8 cellular contexts compared by ENCODE assay signal in the genomic region with DNA sequence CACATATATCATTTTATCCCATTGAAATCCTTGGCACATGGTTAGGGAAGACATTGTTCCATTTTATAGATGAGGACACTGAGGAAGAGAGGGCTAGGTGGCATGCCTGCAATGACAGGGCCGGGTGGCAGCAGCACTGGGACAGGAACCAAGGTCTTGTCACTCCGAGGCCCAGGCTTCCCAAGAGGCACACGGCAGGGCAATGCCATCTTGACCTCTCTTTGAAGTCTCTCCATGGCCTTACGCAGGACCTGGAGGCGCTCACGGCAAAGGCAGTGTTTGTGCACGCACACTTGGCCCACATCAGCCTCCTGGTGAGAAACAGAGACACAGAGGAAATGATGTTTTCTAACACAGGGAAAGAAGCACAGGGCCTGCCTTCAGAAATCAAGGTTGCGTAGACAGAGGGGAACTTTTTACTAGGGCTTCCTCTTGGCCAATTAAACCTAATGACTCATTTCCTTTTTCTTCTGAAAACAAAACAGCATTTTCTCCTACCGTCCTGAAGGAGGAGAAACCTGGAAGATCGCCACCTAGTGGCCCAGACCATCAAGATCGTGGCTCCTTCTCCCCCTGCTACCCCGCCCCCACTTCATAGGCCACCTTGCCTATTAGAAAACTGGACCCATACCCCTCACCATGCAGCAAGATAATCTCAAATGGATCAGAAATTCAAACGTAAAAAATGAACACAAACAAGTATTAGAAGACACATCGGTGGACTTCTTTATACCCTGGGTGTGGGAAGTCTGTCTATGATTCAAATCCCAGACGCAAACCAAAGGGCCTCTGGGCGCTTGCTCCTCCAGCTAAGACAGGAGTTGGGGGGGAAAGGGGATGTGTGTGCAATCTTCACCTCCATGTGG.
DNase-seq lines count a peak whose midpoint lies in the region; ATAC-seq and TF ChIP-seq lines count a peak whose summit lies in the region.

No MANE protein-coding gene starts in this region.

- H3K27ac ChIP-seq in liver (ENCODE audit: low read depth in 1 of 2, low read length in 2 of 2) = peak overlapping the region; percentile 68 to 72

- peak overlapping the region in 2 of 3 donors; percentile 18 to 20 for H3K4me3 ChIP-seq in liver (ENCODE audit: low read depth in 1 of 3, low read length in 3 of 3)

- H3K9ac ChIP-seq in liver (ENCODE audit: low read depth in 1 of 2, low read length in 2 of 2) = no peak overlapping the region

- TF ChIP-seq POLR2A in GM18951 (IDR thresholded peaks at IDR 0.05; ENCODE audit: extremely low read depth, insufficient read depth, insufficient read length) = peak; percentile 41

- in situ Hi-C loops in GM18951 (cut with MboI; ENCODE audit: low sequenced_read_pairs, unreplicated experiment) = no loop called here

- ATAC-seq in HG03159 (IDR thresholded peaks at IDR 0.05; ENCODE audit: unreplicated experiment) = peak; percentile 81

- peak; percentile 75 for TF ChIP-seq CTCF in liver (IDR thresholded peaks at IDR 0.05; ENCODE audit: low read depth, low read length, missing input control)

- H3K27me3 ChIP-seq in liver (ENCODE audit: control insufficient read depth in 4 of 4, insufficient read depth in 4 of 4, low read length in 3 of 4) = no peaks in the 10 kb centered on the region

- DNase-seq in AG20443 (ENCODE audit: low spot score) (peak; percentile 90), NCI-H446 (lab: John Stamatoyannopoulos, UW) (peak; percentile 38 to 75), dedifferentiated amniotic fluid mesenchymal stem cell (ENCODE audit: extremely low spot score) (peak; percentile 95)
- DNase-seq in activated CD4-positive, alpha-beta T cell treated with anti-CD3 and anti-CD28 coated beads for 48 hours = peak; percentile 92
- DNase-seq in stimulated activated CD4-positive, alpha-beta T cell treated with anti-CD3 and anti-CD28 coated beads, Interleukin-4, amount 100 ng/mL, for 4 hours = peak; percentile 77 to 80

- 30% methylated on average over 16 of the region's 16 CpGs for WGBS in liver

- H3K4me1 ChIP-seq in liver (ENCODE audit: control insufficient read depth in 4 of 4, insufficient read depth in 4 of 4, low read length in 3 of 4) = peaks cover 0 to 5% (median 2%) of the 10 kb centered on the region in 4 donors

- peak; percentile 93 to 94 for TF ChIP-seq RAD21 in liver (IDR thresholded peaks at IDR 0.05)

- no peaks in the 10 kb centered on the region for H3K9me3 ChIP-seq in liver (ENCODE audit: control insufficient read depth in 4 of 4, low read length in 3 of 4)

- H3K36me3 ChIP-seq in liver (ENCODE audit: control insufficient read depth in 4 of 4, insufficient read depth in 3 of 4, low read depth in 1 of 4, low read length in 3 of 4) = no peaks in the 10 kb centered on the region

TF ChIP-seq in liver, 16 proteins besides CTCF, POLR2A, EP300 and RAD21:
- TF ChIP-seq, protein P1, sequence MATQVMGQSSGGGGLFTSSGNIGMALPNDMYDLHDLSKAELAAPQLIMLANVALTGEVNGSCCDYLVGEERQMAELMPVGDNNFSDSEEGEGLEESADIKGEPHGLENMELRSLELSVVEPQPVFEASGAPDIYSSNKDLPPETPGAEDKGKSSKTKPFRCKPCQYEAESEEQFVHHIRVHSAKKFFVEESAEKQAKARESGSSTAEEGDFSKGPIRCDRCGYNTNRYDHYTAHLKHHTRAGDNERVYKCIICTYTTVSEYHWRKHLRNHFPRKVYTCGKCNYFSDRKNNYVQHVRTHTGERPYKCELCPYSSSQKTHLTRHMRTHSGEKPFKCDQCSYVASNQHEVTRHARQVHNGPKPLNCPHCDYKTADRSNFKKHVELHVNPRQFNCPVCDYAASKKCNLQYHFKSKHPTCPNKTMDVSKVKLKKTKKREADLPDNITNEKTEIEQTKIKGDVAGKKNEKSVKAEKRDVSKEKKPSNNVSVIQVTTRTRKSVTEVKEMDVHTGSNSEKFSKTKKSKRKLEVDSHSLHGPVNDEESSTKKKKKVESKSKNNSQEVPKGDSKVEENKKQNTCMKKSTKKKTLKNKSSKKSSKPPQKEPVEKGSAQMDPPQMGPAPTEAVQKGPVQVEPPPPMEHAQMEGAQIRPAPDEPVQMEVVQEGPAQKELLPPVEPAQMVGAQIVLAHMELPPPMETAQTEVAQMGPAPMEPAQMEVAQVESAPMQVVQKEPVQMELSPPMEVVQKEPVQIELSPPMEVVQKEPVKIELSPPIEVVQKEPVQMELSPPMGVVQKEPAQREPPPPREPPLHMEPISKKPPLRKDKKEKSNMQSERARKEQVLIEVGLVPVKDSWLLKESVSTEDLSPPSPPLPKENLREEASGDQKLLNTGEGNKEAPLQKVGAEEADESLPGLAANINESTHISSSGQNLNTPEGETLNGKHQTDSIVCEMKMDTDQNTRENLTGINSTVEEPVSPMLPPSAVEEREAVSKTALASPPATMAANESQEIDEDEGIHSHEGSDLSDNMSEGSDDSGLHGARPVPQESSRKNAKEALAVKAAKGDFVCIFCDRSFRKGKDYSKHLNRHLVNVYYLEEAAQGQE (IDR thresholded peaks at IDR 0.05) = no peak
- peak; percentile 34 to 36 for TF ChIP-seq RXRA (IDR thresholded peaks at IDR 0.05)
- peak in 1 of 2 donors; percentile 14 for TF ChIP-seq HNF4A (conservative IDR thresholded peaks at IDR 0.05)
- TF ChIP-seq, protein P2, sequence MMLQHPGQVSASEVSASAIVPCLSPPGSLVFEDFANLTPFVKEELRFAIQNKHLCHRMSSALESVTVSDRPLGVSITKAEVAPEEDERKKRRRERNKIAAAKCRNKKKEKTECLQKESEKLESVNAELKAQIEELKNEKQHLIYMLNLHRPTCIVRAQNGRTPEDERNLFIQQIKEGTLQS (IDR thresholded peaks at IDR 0.05) = peak; percentile 25
- TF ChIP-seq NR2F2 (IDR thresholded peaks at IDR 0.05) = peak; percentile 73
- peak; percentile 40 for TF ChIP-seq YY1 (IDR thresholded peaks at IDR 0.05)
- TF ChIP-seq FOXA1 (IDR thresholded peaks at IDR 0.05) = peak; percentile 40
- no peak for TF ChIP-seq FOXA2 (IDR thresholded peaks at IDR 0.05)
- no peak for TF ChIP-seq HNF4G (IDR thresholded peaks at IDR 0.05)
- peak; percentile 51 to 72 for TF ChIP-seq GABPA (IDR thresholded peaks at IDR 0.05 in 1 of 2, conservative IDR thresholded peaks at IDR 0.05 in 1 of 2)
- peak; percentile 96 to 97 for TF ChIP-seq JUND (IDR thresholded peaks at IDR 0.05)
- TF ChIP-seq SP1 (IDR thresholded peaks at IDR 0.05) = peak; percentile 60
- no peak for TF ChIP-seq EGR1 (IDR thresholded peaks at IDR 0.05; ENCODE audit: low read depth in 2 of 2)
- TF ChIP-seq, protein P3, sequence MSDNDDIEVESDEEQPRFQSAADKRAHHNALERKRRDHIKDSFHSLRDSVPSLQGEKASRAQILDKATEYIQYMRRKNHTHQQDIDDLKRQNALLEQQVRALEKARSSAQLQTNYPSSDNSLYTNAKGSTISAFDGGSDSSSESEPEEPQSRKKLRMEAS (IDR thresholded peaks at IDR 0.05) = peak; percentile 73

Comparison
In these comparisons a context has a peak if more than half of its experiments do, and no peak if none do; other contexts are left out.
1. Peak in every context shown above with its lines: DNase-seq, ATAC-seq, H3K4me3 ChIP-seq and H3K27ac ChIP-seq.